ENCODE assay signal across 12 cellular contexts in the genomic region with DNA sequence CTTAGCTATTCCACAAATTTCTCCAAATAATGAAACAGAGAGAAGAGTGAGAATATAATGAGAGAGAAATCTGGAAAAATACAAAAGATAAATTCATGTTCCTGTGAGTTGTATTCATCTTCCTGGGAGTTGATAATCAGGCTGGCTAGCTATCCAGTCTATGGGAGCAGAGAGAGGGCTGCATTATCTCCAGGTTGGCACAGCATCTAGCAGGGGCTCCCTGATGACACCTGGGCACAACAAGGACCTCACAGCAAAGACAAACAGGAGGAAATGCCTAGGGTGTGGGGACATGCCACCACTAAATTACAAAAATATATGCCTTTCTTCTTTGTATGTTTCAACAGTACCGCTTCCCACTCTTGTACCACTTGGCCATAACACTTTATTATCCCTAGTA. TPM values are rescaled to one million over a fixed set of nuclear protein-coding genes. Genes with fewer than 3 reads are reported as not detected.
A peak's percentile ranks its signal among the peaks of the same experiment; 100 is the strongest.
DNase-seq lines count a peak whose midpoint lies in the region; ATAC-seq lines count a peak whose summit lies in the region.
"Had no signal": no experiment of that assay in that cellular context is flagged by ENCODE, and none has a peak within 500 bp of the region (broad histone marks: within the 10 kb centered on the region; RNA-seq: fewer than 3 reads in every experiment).

No MANE protein-coding gene starts in this region.

- peak overlapping the region; percentile 90 for H3K4me3 Mint-ChIP-seq in activated CD4-positive, alpha-beta T cell treated with anti-CD3 and anti-CD28 coated beads, Interleukin-2, amount 10 ng/mL, durations not matched to agents 24 days and 14 days
- H3K4me3 Mint-ChIP-seq in activated CD8-positive, alpha-beta memory T cell treated with anti-CD3 and anti-CD28 coated beads, Interleukin-2, amount 10 ng/mL, durations not matched to agents 7 days and 5 days: peak overlapping the region; percentile 86
- H3K4me3 Mint-ChIP-seq in immature natural killer cell: peak overlapping the region in 4 of 5 donors; percentile 38 to 90 (median 70)
- H3K4me3 Mint-ChIP-seq in stimulated activated naive CD8-positive, alpha-beta T cell treated with anti-CD3 and anti-CD28 coated beads, Interleukin-15, amount 100 ng/mL, for 72 hours: peak overlapping the region; percentile 85 to 88

- H3K27ac Mint-ChIP-seq in activated CD4-positive, alpha-beta T cell treated with anti-CD3 and anti-CD28 coated beads, Interleukin-2, amount 10 ng/mL, durations not matched to agents 24 days and 14 days: peak overlapping the region; percentile 95
- peak overlapping the region; percentile 89 for H3K27ac Mint-ChIP-seq in activated CD8-positive, alpha-beta memory T cell treated with anti-CD3 and anti-CD28 coated beads, Interleukin-2, amount 10 ng/mL, durations not matched to agents 7 days and 5 days
- H3K27ac Mint-ChIP-seq in immature natural killer cell: peak overlapping the region; percentile 77 to 95 (median 90)
- H3K27ac Mint-ChIP-seq in stimulated activated naive CD8-positive, alpha-beta T cell treated with anti-CD3 and anti-CD28 coated beads, Interleukin-15, amount 100 ng/mL, for 72 hours: peak overlapping the region; percentile 75 to 95

- peaks cover under 1% of the 10 kb centered on the region for H3K9me3 Mint-ChIP-seq in activated CD4-positive, alpha-beta T cell treated with anti-CD3 and anti-CD28 coated beads, Interleukin-2, amount 10 ng/mL, durations not matched to agents 24 days and 14 days
- no peaks in the 10 kb centered on the region for H3K9me3 Mint-ChIP-seq in activated CD8-positive, alpha-beta memory T cell treated with anti-CD3 and anti-CD28 coated beads, Interleukin-2, amount 10 ng/mL, durations not matched to agents 7 days and 5 days (ENCODE audit: low read depth)
- H3K9me3 Mint-ChIP-seq in immature natural killer cell: no peaks in the 10 kb centered on the region
- H3K9me3 Mint-ChIP-seq in stimulated activated naive CD8-positive, alpha-beta T cell treated with anti-CD3 and anti-CD28 coated beads, Interleukin-15, amount 100 ng/mL, for 72 hours: no peaks in the 10 kb centered on the region

- intact Hi-C loops in activated CD4-positive, alpha-beta T cell treated with anti-CD3 and anti-CD28 coated beads, Interleukin-2, amount 10 ng/mL, durations not matched to agents 24 days and 14 days (cut with micrococcal nuclease): loop anchor here (2.0 to 5.0 kb wide), 6 partner anchors 142 to 577 kb away; a partner anchor contains a TSS

- CTCF ChIA-PET in activated CD8-positive, alpha-beta memory T cell treated with anti-CD3 and anti-CD28 coated beads, Interleukin-2, amount 10 ng/mL, durations not matched to agents 7 days and 5 days (lab: Charles Lee): interaction anchor here (0.6 to 5.2 kb wide), 9 partner anchors 12 to 197 kb away, joined by 3 to 47 read pairs (median 4); a partner anchor contains a TSS

- peaks cover 27% of the 10 kb centered on the region for H3K36me3 Mint-ChIP-seq in activated CD4-positive, alpha-beta T cell treated with anti-CD3 and anti-CD28 coated beads, Interleukin-2, amount 10 ng/mL, durations not matched to agents 24 days and 14 days (ENCODE audit: low read depth)
- peaks cover 11% of the 10 kb centered on the region for H3K36me3 Mint-ChIP-seq in activated CD8-positive, alpha-beta memory T cell treated with anti-CD3 and anti-CD28 coated beads, Interleukin-2, amount 10 ng/mL, durations not matched to agents 7 days and 5 days
- H3K36me3 Mint-ChIP-seq in immature natural killer cell: peaks cover 0 to under 1% (median 0%) of the 10 kb centered on the region in 3 donors

- peaks cover 58% of the 10 kb centered on the region for H3K4me1 Mint-ChIP-seq in activated CD4-positive, alpha-beta T cell treated with anti-CD3 and anti-CD28 coated beads, Interleukin-2, amount 10 ng/mL, durations not matched to agents 24 days and 14 days
- H3K4me1 Mint-ChIP-seq in activated CD8-positive, alpha-beta memory T cell treated with anti-CD3 and anti-CD28 coated beads, Interleukin-2, amount 10 ng/mL, durations not matched to agents 7 days and 5 days: peaks cover 67% of the 10 kb centered on the region
- H3K4me1 Mint-ChIP-seq in immature natural killer cell: peaks cover 24 to 29% of the 10 kb centered on the region in 2 donors
- H3K4me1 Mint-ChIP-seq in stimulated activated naive CD8-positive, alpha-beta T cell treated with anti-CD3 and anti-CD28 coated beads, Interleukin-15, amount 100 ng/mL, for 72 hours: peaks cover 81% of the 10 kb centered on the region

- ATAC-seq in activated CD8-positive, alpha-beta memory T cell treated with anti-CD3 and anti-CD28 coated beads, Interleukin-2, amount 10 ng/mL, durations not matched to agents 7 days and 5 days: no peak
- no peak for ATAC-seq in stimulated activated naive CD8-positive, alpha-beta T cell treated with anti-CD3 and anti-CD28 coated beads, Interleukin-15, amount 100 ng/mL, for 72 hours
- no peak for ATAC-seq in GM18858 (IDR thresholded peaks at IDR 0.05; ENCODE audit: unreplicated experiment)

- DNase-seq in activated CD4-positive, alpha-beta T cell treated with anti-CD3 and anti-CD28 coated beads, Interleukin-2, amount 10 ng/mL, durations not matched to agents 24 days and 14 days: no peak
- DNase-seq in activated CD4-positive, alpha-beta T cell treated with anti-CD3 and anti-CD28 coated beads, Interleukin-2, amount 50 U/mL, for 4 hours: no peak
- DNase-seq in activated CD8-positive, alpha-beta memory T cell treated with anti-CD3 and anti-CD28 coated beads, Interleukin-2, amount 10 ng/mL, durations not matched to agents 7 days and 5 days: no peak
- DNase-seq in immature natural killer cell (no peak), COR-L47 (lab: John Stamatoyannopoulos, UW) (no peak)
- no peak for DNase-seq in stimulated activated naive CD8-positive, alpha-beta T cell treated with anti-CD3 and anti-CD28 coated beads, Interleukin-15, amount 100 ng/mL, for 72 hours
- DNase-seq in stimulated activated CD4-positive, alpha-beta T cell treated with anti-CD3 and anti-CD28 coated beads, Interleukin-4, amount 100 ng/mL, for 4 hours: no peak
- DNase-seq: stimulated activated CD4-positive, alpha-beta T cell treated with anti-CD3 and anti-CD28 coated beads, Interleukin-2, amount 100 ng/mL, for 24 hours had no signal

- H3K27me3 Mint-ChIP-seq in activated CD4-positive, alpha-beta T cell treated with anti-CD3 and anti-CD28 coated beads, Interleukin-2, amount 10 ng/mL, durations not matched to agents 24 days and 14 days: peaks cover 8% of the 10 kb centered on the region
- peaks cover 11% of the 10 kb centered on the region for H3K27me3 Mint-ChIP-seq in activated CD8-positive, alpha-beta memory T cell treated with anti-CD3 and anti-CD28 coated beads, Interleukin-2, amount 10 ng/mL, durations not matched to agents 7 days and 5 days
- H3K27me3 Mint-ChIP-seq in immature natural killer cell (ENCODE audit: low read depth in 3 of 3): peaks cover 10 to 16% (median 14%) of the 10 kb centered on the region in 3 donors
- peaks cover 18% of the 10 kb centered on the region for H3K27me3 Mint-ChIP-seq in stimulated activated naive CD8-positive, alpha-beta T cell treated with anti-CD3 and anti-CD28 coated beads, Interleukin-15, amount 100 ng/mL, for 72 hours

RNA-seq across cellular contexts. Expression of a gene that starts 1.9 kb away (rescaled TPM):
- 28.4 and 28.9 TPM in 2 replicates for total RNA-seq in activated CD4-positive, alpha-beta T cell treated with anti-CD3 and anti-CD28 coated beads, Interleukin-2, amount 10 ng/mL, durations not matched to agents 24 days and 14 days
- total RNA-seq in activated CD8-positive, alpha-beta memory T cell treated with anti-CD3 and anti-CD28 coated beads, Interleukin-2, amount 10 ng/mL, durations not matched to agents 7 days and 5 days: 10 to 100 TPM; 15.6 to 19.8 TPM
- polyA plus RNA-seq in immature natural killer cell: 1 to 10 TPM; 5.3 to 7.3 (median 7.0) TPM

RNA-seq across cellular contexts. Expression of a gene that starts 50.4 kb away (rescaled TPM):
- not detected in 2 replicates for total RNA-seq in activated CD4-positive, alpha-beta T cell treated with anti-CD3 and anti-CD28 coated beads, Interleukin-2, amount 10 ng/mL, durations not matched to agents 24 days and 14 days
- total RNA-seq in activated CD8-positive, alpha-beta memory T cell treated with anti-CD3 and anti-CD28 coated beads, Interleukin-2, amount 10 ng/mL, durations not matched to agents 7 days and 5 days: under 1 TPM in 1 of 2 experiments, not detected in 1; 0.05 TPM
- not detected for polyA plus RNA-seq in immature natural killer cell
- total RNA-seq: activated CD8-positive, alpha-beta memory T cell treated with anti-CD3 and anti-CD28 coated beads for 36 hours; fibroblast of villous mesenchyme; NCI-H460 had no signal
